Comparison of ENCODE assay signal across 34 cellular contexts in genomic region chr1:108665047-108665446, GRCh38. TPM values are rescaled to one million over a fixed set of nuclear protein-coding genes. Genes with fewer than 3 reads are reported as not detected.
"Had no signal": no experiment of that assay in that cellular context is flagged by ENCODE, and none has a peak within 500 bp of the region (broad histone marks: within the 10 kb centered on the region; RNA-seq: fewer than 3 reads in every experiment).

No MANE protein-coding gene starts in this region.

- ATAC-seq: activated naive CD4-positive, alpha-beta T cell treated with anti-CD3 and anti-CD28 coated beads, Interleukin-2, amount 50 U/mL, for 72 hours; activated T-cell treated with anti-CD3 and anti-CD28 coated beads, Interleukin-2, amount 50 U/mL, for 4 hours; body of pancreas; Panc1; T-cell had no signal

- H3K36me3 ChIP-seq: adrenal gland, SJCRH30 had no signal

- H3K27me3 ChIP-seq: adrenal gland, SJCRH30 had no signal

- DNase-seq: activated B cell treated with CpG ODN at 0.5 μM for 24 hours; activated CD4-positive, alpha-beta memory T cell treated with anti-CD3 and anti-CD28 coated beads for 36 hours; activated CD4-positive, alpha-beta T cell treated with anti-CD3 and anti-CD28 coated beads for 4 hours; activated CD4-positive, alpha-beta T cell treated with anti-CD3 and anti-CD28 coated beads, Interleukin-2, amount 50 U/mL, for 1 hour; activated CD4-positive, CD25-positive, alpha-beta regulatory T cell treated with anti-CD3 and anti-CD28 coated beads, Interleukin-2, amount 50 U/mL, for 72 hours; activated CD8-positive, alpha-beta memory T cell treated with anti-CD3 and anti-CD28 coated beads, Interleukin-2, amount 50 U/mL, for 4 hours; activated gamma-delta T cell treated with Interleukin-2 at 50 U/mL for 16 hours; activated naive CD4-positive, alpha-beta T cell treated with anti-CD3 and anti-CD28 coated beads for 36 hours; activated T-cell treated with anti-CD3 and anti-CD28 coated beads for 4 hours; activated T-cell treated with anti-CD3 and anti-CD28 coated beads, Interleukin-2, amount 50 U/mL, for 4 hours; adrenal gland; body of pancreas; cerebellar nuclear complex; Karpas-422; NCI-H1092; NCI-H146; NCI-H187; NCI-H2029 treated with DMSO at 0.1 percent for 48 hours; NCI-H2107; NCI-H2171; NCI-H510A treated with DMSO at 0.1 percent for 48 hours; NCI-H526 treated with DMSO at 0.1 percent for 48 hours; NCI-H774; SHP77; SJCRH30; T-cell; T-helper 2 cell; T-helper 9 cell had no signal

- H3K27ac ChIP-seq: adrenal gland, body of pancreas, SJCRH30, SK-N-MC, VCaP had no signal

- H3K4me3 ChIP-seq: adrenal gland, body of pancreas, SJCRH30, SK-N-MC had no signal

- H3K4me3 Mint-ChIP-seq: activated B cell treated with CpG ODN at 0.5 μM for 24 hours; activated CD4-positive, alpha-beta memory T cell treated with anti-CD3 and anti-CD28 coated beads for 36 hours; activated naive CD4-positive, alpha-beta T cell treated with anti-CD3 and anti-CD28 coated beads for 36 hours; activated T-cell treated with anti-CD3 and anti-CD28 coated beads, Interleukin-2, amount 50 U/mL, for 4 hours; activated T-helper 1 cell treated with anti-CD3 and anti-CD28 coated beads, Interleukin-12 subunit alpha, Interleukin-12 subunit beta, Interleukin-2, Interleukin-4 antibody, amounts not matched to agents 30 ng/mL and 10 ng/mL and 1 ng/mL, durations not matched to agents 14 hours and 24 hours and 36 hours; T-cell had no signal

- H3K27me3 Mint-ChIP-seq: activated CD4-positive, alpha-beta memory T cell treated with anti-CD3 and anti-CD28 coated beads for 36 hours; T-cell had no signal

- H3K36me3 Mint-ChIP-seq: activated CD4-positive, alpha-beta memory T cell treated with anti-CD3 and anti-CD28 coated beads for 36 hours; activated naive CD4-positive, alpha-beta T cell treated with anti-CD3 and anti-CD28 coated beads, Interleukin-2, amount 50 U/mL, for 72 hours; T-cell had no signal

- H3K9me3 Mint-ChIP-seq: activated B cell treated with CpG ODN at 0.5 μM for 24 hours; activated CD4-positive, alpha-beta memory T cell treated with anti-CD3 and anti-CD28 coated beads for 36 hours; activated naive CD4-positive, alpha-beta T cell treated with anti-CD3 and anti-CD28 coated beads for 36 hours; activated T-cell treated with anti-CD3 and anti-CD28 coated beads, Interleukin-2, amount 50 U/mL, for 4 hours; activated T-helper 1 cell treated with anti-CD3 and anti-CD28 coated beads, Interleukin-12 subunit alpha, Interleukin-12 subunit beta, Interleukin-2, Interleukin-4 antibody, amounts not matched to agents 30 ng/mL and 10 ng/mL and 1 ng/mL, durations not matched to agents 14 hours and 24 hours and 36 hours; T-cell had no signal

- H3K4me1 ChIP-seq: SJCRH30 had no signal

- H3K9me3 ChIP-seq: adrenal gland, body of pancreas, SJCRH30 had no signal

- H3K27ac Mint-ChIP-seq: activated B cell treated with CpG ODN at 0.5 μM for 24 hours; activated CD4-positive, alpha-beta memory T cell treated with anti-CD3 and anti-CD28 coated beads for 36 hours; activated naive CD4-positive, alpha-beta T cell treated with anti-CD3 and anti-CD28 coated beads for 36 hours; activated T-helper 1 cell treated with anti-CD3 and anti-CD28 coated beads, Interleukin-12 subunit alpha, Interleukin-12 subunit beta, Interleukin-2, Interleukin-4 antibody, amounts not matched to agents 30 ng/mL and 10 ng/mL and 1 ng/mL, durations not matched to agents 14 hours and 24 hours and 36 hours; T-cell had no signal

RNA-seq across cellular contexts. Expression of gene HENMT1, which starts 4.2 kb away (rescaled TPM):
- total RNA-seq: MCF 10A, SJCRH30 had no signal

RNA-seq across cellular contexts. Expression of gene FNDC7, which starts 47.7 kb away (rescaled TPM):
- total RNA-seq: activated B cell treated with CpG ODN at 0.5 μM for 24 hours; activated CD4-positive, alpha-beta memory T cell treated with anti-CD3 and anti-CD28 coated beads for 36 hours; activated T-cell treated with anti-CD3 and anti-CD28 coated beads, Interleukin-2, amount 50 U/mL, for 4 hours; activated T-helper 1 cell treated with anti-CD3 and anti-CD28 coated beads, Interleukin-12 subunit alpha, Interleukin-12 subunit beta, Interleukin-2, Interleukin-4 antibody, amounts not matched to agents 30 ng/mL and 10 ng/mL and 1 ng/mL, durations not matched to agents 14 hours and 24 hours and 36 hours; body of pancreas; MCF 10A had no signal
